Comparison of ENCODE assay signal across 8 cellular contexts in genomic region chr16:10942352-10943297, GRCh38. TPM values are rescaled to one million over a fixed set of nuclear protein-coding genes. Genes with fewer than 3 reads are reported as not detected.
DNase-seq lines count a peak whose midpoint lies in the region; ATAC-seq and TF ChIP-seq lines count a peak whose summit lies in the region.

Gene DEXI (minus strand): TSS chr16:10942468. CDS start chr16:10942005, 463 bp downstream.

- 12% methylated on average over 60 of the region's 60 CpGs for WGBS in right cardiac atrium

- H3K9me3 ChIP-seq in right cardiac atrium (ENCODE audit: control insufficient read depth, low read length), result no peaks in the 10 kb centered on the region

- ATAC-seq in HG02852 (IDR thresholded peaks at IDR 0.05; ENCODE audit: unreplicated experiment) (peak; percentile 56), right cardiac atrium (peak; percentile 76 to 81), HG03378 (IDR thresholded peaks at IDR 0.05; ENCODE audit: unreplicated experiment) (no peak)

- DNase-seq in GM13976 (ENCODE audit: low spot score) (peak; percentile 99), NCI-H146 treated with DMSO at 0.1 percent for 48 hours (lab: John Stamatoyannopoulos, UW; ENCODE audit: unreplicated experiment) (peak; percentile 86), anterior cingulate cortex (lab: John Stamatoyannopoulos, UW) (peak; percentile 46 to 97 (median 92)), right cardiac atrium (peak; percentile 95 to 99 (median 98)), renal cortical epithelial cell (ENCODE audit: low read depth) (peak; percentile 64)

- TF ChIP-seq CTCF in GM13976 (IDR thresholded peaks at IDR 0.05; ENCODE audit: borderline replicate concordance, control extremely low read depth, extremely low read depth, insufficient read depth, missing control alignments), result no peak

- in situ Hi-C loops in GM13976 (cut with MboI; ENCODE audit: low sequenced_read_pairs, unreplicated experiment), result no loop called here

- peak within 1 kb of the TSS; percentile 89 for H3K27ac ChIP-seq in right cardiac atrium (ENCODE audit: low read length)

- H3K4me3 ChIP-seq in right cardiac atrium (ENCODE audit: low read length), result peak within 1 kb of the TSS; percentile 65

- intact Hi-C loops in T-helper 2 cell treated with Interferon-gamma antibody and Interleukin-4, amounts not matched to agents 100 ng/mL and 5 ng/mL, for 36 hours (cut with micrococcal nuclease), result loop anchor here (2.0 to 10.0 kb wide), 5 partner anchors 66 to 1852 kb away; partner anchors contain the start of genes CIITA, HAPSTR1, RSL1D1 and SNX29
- intact Hi-C loops in right cardiac atrium (cut with DNase I), result no loop called here

- no peaks in the 10 kb centered on the region for H3K27me3 ChIP-seq in right cardiac atrium (ENCODE audit: control insufficient read depth, insufficient read depth)

- H3K4me1 ChIP-seq in right cardiac atrium (ENCODE audit: control insufficient read depth, insufficient read depth, low read length), result peaks cover 18% of the 10 kb centered on the region

RNA-seq across cellular contexts. Expression of gene DEXI, which starts in this region (rescaled TPM):
- total RNA-seq in T-helper 2 cell treated with Interferon-gamma antibody and Interleukin-4, amounts not matched to agents 100 ng/mL and 5 ng/mL, for 36 hours, result 24.1 and 25.8 TPM in 2 replicates
- total RNA-seq in right cardiac atrium, result 100 to 1,000 TPM in 2 of 4 donors, 10 to 100 TPM in 2; 82.2 to 126 (median 101) TPM
- 127 TPM for polyA plus RNA-seq in right cardiac atrium
- total RNA-seq in renal cortical epithelial cell, result 29.2 and 47.1 TPM in 2 replicates
